12 cellular contexts compared by ENCODE assay signal in the genomic region with DNA sequence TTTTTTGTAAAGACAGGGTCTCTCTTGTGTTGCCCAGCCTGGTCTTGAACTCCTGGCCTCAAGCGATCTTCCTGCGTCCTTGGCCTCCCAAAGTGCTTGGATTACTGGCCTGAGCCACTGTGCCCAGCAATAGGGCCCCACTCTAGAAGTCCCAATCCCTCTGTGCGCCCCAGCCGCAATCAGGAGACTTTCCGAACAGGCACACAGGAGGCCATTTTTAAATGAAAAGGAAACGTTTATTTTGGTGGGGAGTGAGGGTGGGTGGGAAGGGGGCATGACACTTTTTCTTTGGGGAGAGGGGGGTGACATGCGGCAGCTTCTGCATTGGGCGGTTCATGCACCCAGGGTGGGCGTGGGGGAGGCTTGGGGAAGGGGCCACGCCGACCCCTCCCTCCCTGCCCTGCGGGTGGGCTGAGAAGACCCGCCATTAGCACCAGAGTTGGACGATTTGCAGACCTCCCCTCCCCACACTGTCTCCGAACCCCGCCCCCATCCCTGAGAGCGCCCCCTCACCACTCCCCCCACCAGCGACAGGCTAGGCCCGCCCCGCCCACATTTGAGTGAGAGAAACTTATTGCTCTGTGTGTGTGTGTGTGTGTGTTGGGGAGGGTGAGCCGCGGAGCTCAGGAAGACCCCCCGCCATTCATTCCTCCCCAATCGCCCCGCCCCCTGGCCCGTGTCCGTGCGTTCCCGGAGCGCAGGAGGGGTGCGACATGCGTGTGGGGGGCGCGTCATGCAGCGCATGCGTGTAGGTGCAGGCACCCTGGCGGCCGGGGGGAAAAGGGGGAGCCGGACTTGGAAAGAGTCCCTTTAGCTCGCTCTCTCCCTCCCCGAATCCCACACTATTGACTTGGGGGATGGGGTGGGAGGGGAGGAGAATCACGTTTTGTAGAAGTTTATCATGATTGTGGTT. TPM values are rescaled to one million over a fixed set of nuclear protein-coding genes. Genes with fewer than 3 reads are reported as not detected.
A peak's percentile ranks its signal among the peaks of the same experiment; 100 is the strongest.
DNase-seq lines count a peak whose midpoint lies in the region; ATAC-seq and TF ChIP-seq lines count a peak whose summit lies in the region.
"Had no signal": no experiment of that assay in that cellular context is flagged by ENCODE, and none has a peak within 500 bp of the region (broad histone marks: within the 10 kb centered on the region; RNA-seq: fewer than 3 reads in every experiment).

No MANE protein-coding gene starts in this region.

- H3K36me3 ChIP-seq in Caco-2 (ENCODE audit: control insufficient read depth, insufficient read depth, low read length) (no peaks in the 10 kb centered on the region), HUES6 (ENCODE audit: control insufficient read depth, insufficient read depth, low read length) (no peaks in the 10 kb centered on the region), SK-N-SH (replicated peaks in 1 of 2; ENCODE audit: control insufficient read depth in 1 of 2, insufficient read depth in 2 of 2, low read length in 1 of 2) (no peaks in the 10 kb centered on the region), ascending aorta (no peaks in the 10 kb centered on the region)
- H3K36me3 ChIP-seq: adrenal gland, ovary had no signal

- no peak overlapping the region; the same call in 1 of the 2 replicates for H2AFZ ChIP-seq in SK-N-SH (ENCODE audit: low read depth)

- H3K27me3 Mint-ChIP-seq in Caco-2 (ENCODE audit: insufficient read depth, unreplicated experiment) = peaks cover 6% of the 10 kb centered on the region

- TF ChIP-seq RAD21 in SK-N-SH (IDR thresholded peaks at IDR 0.05; ENCODE audit: low read length) = no peak

- no peaks in the 10 kb centered on the region for H4K20me1 ChIP-seq in SK-N-SH (ENCODE audit: insufficient read depth)

- H3K4me1 Mint-ChIP-seq in Caco-2 (ENCODE audit: low read depth, unreplicated experiment) = peaks cover 17% of the 10 kb centered on the region

- H3K27ac ChIP-seq in HUES6 (ENCODE audit: low read depth, low read length) = no peak overlapping the region; the same call in 1 of the 2 replicates
- H3K27ac ChIP-seq in SK-N-SH (ENCODE audit: low read depth in 2 of 2, low read length in 1 of 2) = no peak overlapping the region
- no peak overlapping the region for H3K27ac ChIP-seq in ascending aorta
- H3K27ac ChIP-seq: adrenal gland, ovary had no signal

- H3K36me3 Mint-ChIP-seq in Caco-2 (ENCODE audit: insufficient read depth, unreplicated experiment) = peaks cover 19% of the 10 kb centered on the region

- peaks cover 11% of the 10 kb centered on the region; the same call in 1 of the 2 replicates for H3K4me1 ChIP-seq in Caco-2
- no peaks in the 10 kb centered on the region for H3K4me1 ChIP-seq in HUES6 (ENCODE audit: control insufficient read depth, insufficient read depth, low read length)
- H3K4me1 ChIP-seq in SK-N-SH (ENCODE audit: control insufficient read depth in 1 of 2, insufficient read depth in 2 of 2, low read depth in 1 of 2, low read length in 1 of 2) = peaks cover 0 to 2% of the 10 kb centered on the region in 2 experiments; a peak in 1 of 4 replicates
- no peaks in the 10 kb centered on the region for H3K4me1 ChIP-seq in ascending aorta
- H3K4me1 ChIP-seq: adrenal gland had no signal

- peak overlapping the region; percentile 51 for H3K27ac Mint-ChIP-seq in Caco-2 (ENCODE audit: unreplicated experiment)

- H3K4me2 ChIP-seq in SK-N-SH = peak overlapping the region; percentile 66

- CTCF ChIA-PET in Caco-2 (lab: Charles Lee) = interaction anchor here (0.6 to 1.1 kb wide), 3 partner anchors 14 to 133 kb away, joined by 3 to 7 read pairs (median 6); a partner anchor contains a TSS
- CTCF ChIA-PET in SK-N-SH (lab: Yijun Ruan, JAX) = interaction anchor here (1.0 to 1.6 kb wide), 4 partner anchors 11 to 53 kb away, joined by 3 to 4 read pairs (median 4); no protein-coding TSS in a partner anchor

- DNase-seq in Caco-2 (peak; percentile 85 to 86), SK-N-SH (peak; percentile 93), left kidney (ENCODE audit: low read depth, low spot score) (peak; percentile 82), ascending aorta (ENCODE audit: low spot score in 2 of 2) (no peak), T-helper 1 cell (no peak)
- DNase-seq: ovary had no signal

- WGBS in SK-N-SH (ENCODE audit: low lambda C conversion rate) = 8% methylated on average over 18 of the region's 42 CpGs

- peaks cover 4% of the 10 kb centered on the region for H3F3A ChIP-seq in SK-N-SH (replicated peaks; ENCODE audit: insufficient read depth)

- H3K27me3 ChIP-seq in Caco-2 (replicated peaks; ENCODE audit: control insufficient read depth, insufficient read depth, low read length) (no peaks in the 10 kb centered on the region; the same call in 1 of the 2 replicates), HUES6 (ENCODE audit: control insufficient read depth, insufficient read depth, low read length) (peaks cover 18% of the 10 kb centered on the region), SK-N-SH (ENCODE audit: insufficient read depth) (peaks cover 61% of the 10 kb centered on the region), ascending aorta (peaks cover 12% of the 10 kb centered on the region)
- H3K27me3 ChIP-seq: ovary had no signal

- H3K4me3 ChIP-seq in Caco-2 (ENCODE audit: low read depth, low read length) (peak overlapping the region; percentile 58), HUES6 (ENCODE audit: low read depth, low read length) (peak overlapping the region; percentile 74), SK-N-SH (ENCODE audit: low read depth in 2 of 2, low read length in 1 of 2) (peak overlapping the region; percentile 32 to 46; a peak in 3 of 4 replicates), ascending aorta (no peak overlapping the region)
- H3K4me3 ChIP-seq: adrenal gland, ovary had no signal

- no peaks in the 10 kb centered on the region for H3K9me3 Mint-ChIP-seq in Caco-2 (ENCODE audit: unreplicated experiment)

- peak overlapping the region; percentile 49 for H3K9ac ChIP-seq in HUES6 (ENCODE audit: low read length)
- no peak overlapping the region for H3K9ac ChIP-seq in SK-N-SH

- no TSS peak for BruUV-seq in Caco-2 (replicated peaks; lab: Mats Ljungman, UMichigan)

- no peaks in the 10 kb centered on the region for H3K9me2 ChIP-seq in SK-N-SH

- intact Hi-C loops in Caco-2 (cut with micrococcal nuclease; ENCODE audit: unreplicated experiment) = loop anchor here (5.0 to 10.0 kb wide), 2 partner anchors 145 to 437 kb away; a partner anchor contains a TSS
- intact Hi-C loops in ascending aorta (cut with DNase I) = no loop called here

- POLR2A ChIA-PET in Caco-2 (lab: Charles Lee) = interaction anchor here (0.7 to 0.8 kb wide), 2 partner anchors 21 to 109 kb away, joined by 5 read pairs; a partner anchor contains a TSS
- POLR2A ChIA-PET in SK-N-SH (lab: Yijun Ruan, JAX) = interaction anchor here (0.8 kb wide), 1 partner anchor 17 kb away, joined by 3 read pairs; a partner anchor contains a TSS

- no peak for ATAC-seq in GM19035 (IDR thresholded peaks at IDR 0.05; ENCODE audit: unreplicated experiment)
- no peak for ATAC-seq in HG03045 (IDR thresholded peaks at IDR 0.05; ENCODE audit: unreplicated experiment)

- H3K4me3 Mint-ChIP-seq in Caco-2 (ENCODE audit: unreplicated experiment) = peak overlapping the region; percentile 75

- TF ChIP-seq CTCF in Caco-2 (IDR thresholded peaks at IDR 0.05; ENCODE audit: insufficient read depth in 1 of 2, low read depth in 1 of 2, low read length in 1 of 2, severe bottlenecking in 1 of 2, unreplicated experiment in 1 of 2) = peak in 1 of 2 experiments; percentile 38
- no peak for TF ChIP-seq CTCF in SK-N-SH (IDR thresholded peaks at IDR 0.05)
- no peak for TF ChIP-seq CTCF in ascending aorta (IDR thresholded peaks at IDR 0.05)

- no peaks in the 10 kb centered on the region for H3K9me3 ChIP-seq in Caco-2
- peaks cover 10% of the 10 kb centered on the region; the same call in 1 of the 2 replicates for H3K9me3 ChIP-seq in HUES6 (ENCODE audit: control insufficient read depth, insufficient read depth, low read depth, low read length)
- H3K9me3 ChIP-seq in SK-N-SH = no peaks in the 10 kb centered on the region
- no peaks in the 10 kb centered on the region for H3K9me3 ChIP-seq in ascending aorta
- H3K9me3 ChIP-seq: adrenal gland, ovary had no signal

- no peaks in the 10 kb centered on the region for H3K79me2 ChIP-seq in SK-N-SH (ENCODE audit: insufficient read depth)

- TF ChIP-seq EP300 in SK-N-SH (IDR thresholded peaks at IDR 0.05; ENCODE audit: borderline replicate concordance in 1 of 2, low read depth in 1 of 2, low read length in 1 of 2) = no peak

TF ChIP-seq in SK-N-SH, 30 proteins besides CTCF, POLR2A, EP300 and RAD21:
- TF ChIP-seq RCOR1 (IDR thresholded peaks at IDR 0.05; ENCODE audit: low read length) = no peak
- no peak for TF ChIP-seq TEAD4 (IDR thresholded peaks at IDR 0.05; ENCODE audit: borderline replicate concordance, insufficient read depth)
- TF ChIP-seq SMC3 (IDR thresholded peaks at IDR 0.05; ENCODE audit: low read depth, low read length) = no peak
- TF ChIP-seq EZH2phosphoT487 (IDR thresholded peaks at IDR 0.05; ENCODE audit: borderline replicate concordance, low read depth) = no peak
- TF ChIP-seq NFIC (IDR thresholded peaks at IDR 0.05; ENCODE audit: borderline replicate concordance) = no peak
- TF ChIP-seq POLR2AphosphoS5 (IDR thresholded peaks at IDR 0.05; ENCODE audit: low read depth, low read length) = no peak
- TF ChIP-seq NRF1 (IDR thresholded peaks at IDR 0.05; ENCODE audit: low read depth, low read length) = peak; percentile 71
- no peak for TF ChIP-seq FOXM1 (IDR thresholded peaks at IDR 0.05; ENCODE audit: low read depth)
- no peak for TF ChIP-seq YY1 (IDR thresholded peaks at IDR 0.05; ENCODE audit: low read depth)
- TF ChIP-seq MXI1 (IDR thresholded peaks at IDR 0.05; ENCODE audit: low read depth, low read length) = peak; percentile 31; the same call in 1 of the 2 replicates
- TF ChIP-seq FOSL2 (IDR thresholded peaks at IDR 0.05; ENCODE audit: borderline replicate concordance, low read depth) = no peak

RNA-seq across cellular contexts. Expression of a gene that starts 17.2 kb away (rescaled TPM):
- 20.6 and 24.6 TPM in 2 replicates for total RNA-seq in Caco-2 (2022)
- polyA plus RNA-seq in SK-N-SH (2012; rRNA removed) = 0.26 and 0.30 TPM in 2 replicates
- polyA plus RNA-seq in SK-N-SH (2012; cell fraction: cytosol; rRNA removed) = 0.14 and 0.37 TPM in 2 replicates
- 2.4 and 2.7 TPM in 2 replicates for polyA plus RNA-seq in SK-N-SH (2012; cell fraction: nucleus; rRNA removed)
- total RNA-seq in ascending aorta = 3.8 TPM
- total RNA-seq: HT1080 had no signal

RNA-seq across cellular contexts. Expression of a gene that starts 53.5 kb away (rescaled TPM):
- total RNA-seq in Caco-2 (2022) (1.2 and 1.6 TPM in 2 replicates), ascending aorta (1.6 TPM)
- 0.43 and 0.76 TPM in 2 replicates for polyA plus RNA-seq in SK-N-SH (2012; rRNA removed)
- polyA plus RNA-seq in SK-N-SH (2012; cell fraction: cytosol; rRNA removed) = 0.05 and 0.20 TPM in 2 replicates
- 3.4 and 4.7 TPM in 2 replicates for polyA plus RNA-seq in SK-N-SH (2012; cell fraction: nucleus; rRNA removed)
- total RNA-seq: frontal cortex, HT1080 had no signal

Comparison
In these comparisons a context has a peak if more than half of its experiments do, and no peak if none do; other contexts are left out.
1. DNase-seq: peak in Caco-2 (2 of 2), SK-N-SH (single experiment) and left kidney (single experiment); none in ascending aorta (0 of 2) and T-helper 1 cell (0 of 5).
2. H3K4me3 ChIP-seq: peak in Caco-2 (single experiment), HUES6 (single experiment) and SK-N-SH (2 of 2); none in ascending aorta (0 of 2).